In genomic region chr12:105156260-105156659, GRCh38 we compare ENCODE assay signal across 22 cellular contexts.
"Had no signal": no experiment of that assay in that cellular context is flagged by ENCODE, and none has a peak within 500 bp of the region (broad histone marks: within the 10 kb centered on the region; RNA-seq: fewer than 3 reads in every experiment).

No MANE protein-coding gene starts in this region.

- ATAC-seq: left cardiac atrium; lower lobe of right lung; sciatic nerve; stimulated activated naive B cell treated with anti-CD40 and anti-IgM and Interleukin-4, amounts not matched to agents 10 μg/mL and 1 μg/mL and 100 μg/mL, for 72 hours; stimulated activated naive CD8-positive, alpha-beta T cell treated with anti-CD3 and anti-CD28 coated beads, Interleukin-15, amount 100 ng/mL, for 72 hours had no signal

- H3K27me3 Mint-ChIP-seq: central memory CD8-positive, alpha-beta T cell; naive B cell; stimulated activated naive B cell treated with anti-CD40 and anti-IgM and Interleukin-4, amounts not matched to agents 10 μg/mL and 1 μg/mL and 100 μg/mL, for 72 hours; stimulated activated naive CD8-positive, alpha-beta T cell treated with anti-CD3 and anti-CD28 coated beads, Interleukin-15, amount 100 ng/mL, for 72 hours had no signal

- H3K4me1 ChIP-seq: left ventricle myocardium inferior, lower lobe of right lung, parathyroid adenoma, prostate gland, testis, tibial nerve had no signal

- H3K36me3 ChIP-seq: prostate gland had no signal

- H3K9me3 ChIP-seq: left ventricle myocardium inferior, lower lobe of right lung, prostate gland, testis, tibial nerve had no signal

- DNase-seq: dermis blood vessel endothelial cell; erythroblast; foreskin melanocyte; left cardiac atrium; left ventricle myocardium inferior; lower lobe of right lung; mesendoderm; naive B cell; occipital lobe; stimulated activated CD4-positive, alpha-beta T cell treated with anti-CD3 and anti-CD28 coated beads, Interleukin-2, amount 100 ng/mL, for 24 hours; stimulated activated CD4-positive, alpha-beta T cell treated with anti-CD3 and anti-CD28 coated beads, Interleukin-4, amount 100 ng/mL, for 4 hours; stimulated activated naive B cell treated with anti-CD40 and anti-IgM and Interleukin-4, amounts not matched to agents 10 μg/mL and 1 μg/mL and 100 μg/mL, for 72 hours; stimulated activated naive CD8-positive, alpha-beta T cell treated with anti-CD3 and anti-CD28 coated beads, Interleukin-15, amount 100 ng/mL, for 72 hours; testis had no signal

- H3K27me3 ChIP-seq: testis, tibial nerve had no signal

- FAIRE-seq: endothelial cell of umbilical vein, keratinocyte had no signal

- H3K4me1 Mint-ChIP-seq: central memory CD8-positive, alpha-beta T cell; nephron; stimulated activated naive CD8-positive, alpha-beta T cell treated with anti-CD3 and anti-CD28 coated beads, Interleukin-15, amount 100 ng/mL, for 72 hours had no signal

- H3K27ac ChIP-seq: left ventricle myocardium inferior, lower lobe of right lung, parathyroid adenoma, prostate gland, testis, tibial nerve had no signal

- H3K27ac Mint-ChIP-seq: nephron; stimulated activated naive B cell treated with anti-CD40 and anti-IgM and Interleukin-4, amounts not matched to agents 10 μg/mL and 1 μg/mL and 100 μg/mL, for 72 hours had no signal

- H3K4me3 ChIP-seq: left ventricle myocardium inferior, lower lobe of right lung, prostate gland, testis, tibial nerve had no signal

- H3K4me3 Mint-ChIP-seq: central memory CD8-positive, alpha-beta T cell; naive B cell; nephron; stimulated activated naive B cell treated with anti-CD40 and anti-IgM and Interleukin-4, amounts not matched to agents 10 μg/mL and 1 μg/mL and 100 μg/mL, for 72 hours; stimulated activated naive CD8-positive, alpha-beta T cell treated with anti-CD3 and anti-CD28 coated beads, Interleukin-15, amount 100 ng/mL, for 72 hours had no signal
